In genomic region chr16:30944352-30944751, GRCh38 we compare ENCODE assay signal across 18 cellular contexts. TPM values are rescaled to one million over a fixed set of nuclear protein-coding genes. Genes with fewer than 3 reads are reported as not detected.
A peak's percentile ranks its signal among the peaks of the same experiment; 100 is the strongest.
DNase-seq lines count a peak whose midpoint lies in the region; ATAC-seq and TF ChIP-seq lines count a peak whose summit lies in the region.
"Had no signal": no experiment of that assay in that cellular context is flagged by ENCODE, and none has a peak within 500 bp of the region (broad histone marks: within the 10 kb centered on the region; RNA-seq: fewer than 3 reads in every experiment).

No MANE protein-coding gene starts in this region.

- no peak for ATAC-seq in stimulated activated naive CD8-positive, alpha-beta T cell treated with anti-CD3 and anti-CD28 coated beads, Interleukin-15, amount 100 ng/mL, for 72 hours

- H3K27ac ChIP-seq in HEK293 (ENCODE audit: extremely low read depth, low read depth, low read length) = no peak overlapping the region
- H3K27ac ChIP-seq: GM23248, HL-60 had no signal

- no peak overlapping the region for H3K4me3 Mint-ChIP-seq in activated CD4-positive, alpha-beta T cell treated with anti-CD3 and anti-CD28 coated beads, Interleukin-2, amount 10 ng/mL, durations not matched to agents 7 days and 5 days
- H3K4me3 Mint-ChIP-seq in glutamatergic neuron (ENCODE audit: unreplicated experiment) = peak overlapping the region; percentile 36
- H3K4me3 Mint-ChIP-seq in stimulated activated naive CD8-positive, alpha-beta T cell treated with anti-CD3 and anti-CD28 coated beads, Interleukin-15, amount 100 ng/mL, for 72 hours = no peak overlapping the region
- H3K4me3 Mint-ChIP-seq: CD4-positive, CD25-positive, alpha-beta regulatory T cell had no signal

- TF ChIP-seq CTCF in HEK293 (tag by site-specific recombination; IDR thresholded peaks at IDR 0.05) (no peak), glutamatergic neuron (IDR thresholded peaks at IDR 0.05; ENCODE audit: partially characterized antibody, unreplicated experiment) (no peak)

- H3K4me3 ChIP-seq in HEK293 (ENCODE audit: low read depth, low read length) = no peak overlapping the region
- H3K4me3 ChIP-seq: GM23248, HAP-1 had no signal

- peak overlapping the region; percentile 46 for H3K27ac Mint-ChIP-seq in activated CD4-positive, alpha-beta T cell treated with anti-CD3 and anti-CD28 coated beads, Interleukin-2, amount 10 ng/mL, durations not matched to agents 7 days and 5 days
- H3K27ac Mint-ChIP-seq in glutamatergic neuron (ENCODE audit: unreplicated experiment) = no peak overlapping the region
- peak overlapping the region; percentile 35 to 66 for H3K27ac Mint-ChIP-seq in stimulated activated naive CD8-positive, alpha-beta T cell treated with anti-CD3 and anti-CD28 coated beads, Interleukin-15, amount 100 ng/mL, for 72 hours

- POLR2A ChIA-PET in activated CD4-positive, alpha-beta T cell treated with anti-CD3 and anti-CD28 coated beads, Interleukin-2, amount 10 ng/mL, durations not matched to agents 7 days and 5 days (lab: Charles Lee) = interaction anchor here (0.5 kb wide), 1 partner anchor 236 kb away, joined by 3 read pairs; no protein-coding TSS in a partner anchor
- POLR2A ChIA-PET in HEK293 (lab: Yijun Ruan, JAX) = no interaction called here

- peaks cover 24% of the 10 kb centered on the region for H3K36me3 Mint-ChIP-seq in activated CD4-positive, alpha-beta T cell treated with anti-CD3 and anti-CD28 coated beads, Interleukin-2, amount 10 ng/mL, durations not matched to agents 7 days and 5 days (ENCODE audit: low read depth)
- peaks cover 5% of the 10 kb centered on the region for H3K36me3 Mint-ChIP-seq in glutamatergic neuron (ENCODE audit: unreplicated experiment)

- no peaks in the 10 kb centered on the region for H3K27me3 Mint-ChIP-seq in activated CD4-positive, alpha-beta T cell treated with anti-CD3 and anti-CD28 coated beads, Interleukin-2, amount 10 ng/mL, durations not matched to agents 7 days and 5 days
- peaks cover 5% of the 10 kb centered on the region for H3K27me3 Mint-ChIP-seq in glutamatergic neuron (ENCODE audit: unreplicated experiment)
- H3K27me3 Mint-ChIP-seq in stimulated activated naive CD8-positive, alpha-beta T cell treated with anti-CD3 and anti-CD28 coated beads, Interleukin-15, amount 100 ng/mL, for 72 hours = no peaks in the 10 kb centered on the region
- H3K27me3 Mint-ChIP-seq: CD4-positive, CD25-positive, alpha-beta regulatory T cell; CD8-positive, alpha-beta memory T cell had no signal

- H3K9me3 ChIP-seq in HEK293 (ENCODE audit: control insufficient read depth, insufficient read depth, low read depth, low read length) = no peaks in the 10 kb centered on the region
- H3K9me3 ChIP-seq: BE2C, Caco-2, HAP-1 had no signal

- no peaks in the 10 kb centered on the region for H3K4me1 ChIP-seq in HEK293 (ENCODE audit: control insufficient read depth, insufficient read depth, low read length)

- CTCF ChIA-PET in activated CD4-positive, alpha-beta T cell treated with anti-CD3 and anti-CD28 coated beads, Interleukin-2, amount 10 ng/mL, durations not matched to agents 7 days and 5 days (lab: Charles Lee) = interaction anchor here (0.6 to 1.3 kb wide), 5 partner anchors 9 to 125 kb away, joined by 3 to 6 read pairs (median 4); no protein-coding TSS in a partner anchor
- CTCF ChIA-PET in HEK293 (lab: Yijun Ruan, JAX) = interaction anchor here (0.5 to 6.5 kb wide), 9 partner anchors 10 to 514 kb away, joined by 3 to 74 read pairs (median 4); partner anchors contain the start of genes HSD3B7 and SETD1A

- H3K9me3 Mint-ChIP-seq in activated CD4-positive, alpha-beta T cell treated with anti-CD3 and anti-CD28 coated beads, Interleukin-2, amount 10 ng/mL, durations not matched to agents 7 days and 5 days = no peaks in the 10 kb centered on the region
- H3K9me3 Mint-ChIP-seq in glutamatergic neuron (ENCODE audit: unreplicated experiment) = peaks cover 11% of the 10 kb centered on the region
- no peaks in the 10 kb centered on the region for H3K9me3 Mint-ChIP-seq in stimulated activated naive CD8-positive, alpha-beta T cell treated with anti-CD3 and anti-CD28 coated beads, Interleukin-15, amount 100 ng/mL, for 72 hours
- H3K9me3 Mint-ChIP-seq: CD4-positive, CD25-positive, alpha-beta regulatory T cell; CD8-positive, alpha-beta memory T cell had no signal

- peaks cover 27% of the 10 kb centered on the region for H3K4me1 Mint-ChIP-seq in activated CD4-positive, alpha-beta T cell treated with anti-CD3 and anti-CD28 coated beads, Interleukin-2, amount 10 ng/mL, durations not matched to agents 7 days and 5 days
- H3K4me1 Mint-ChIP-seq in glutamatergic neuron (ENCODE audit: low read depth, unreplicated experiment) = no peaks in the 10 kb centered on the region
- H3K4me1 Mint-ChIP-seq in stimulated activated naive CD8-positive, alpha-beta T cell treated with anti-CD3 and anti-CD28 coated beads, Interleukin-15, amount 100 ng/mL, for 72 hours = peaks cover 20% of the 10 kb centered on the region

- no peak for DNase-seq in activated CD4-positive, alpha-beta T cell treated with anti-CD3 and anti-CD28 coated beads, Interleukin-2, amount 10 ng/mL, durations not matched to agents 7 days and 5 days
- no peak for DNase-seq in activated CD4-positive, alpha-beta T cell treated with anti-CD3 and anti-CD28 coated beads for 1 hour
- no peak for DNase-seq in glutamatergic neuron
- no peak for DNase-seq in stimulated activated naive CD8-positive, alpha-beta T cell treated with anti-CD3 and anti-CD28 coated beads, Interleukin-15, amount 100 ng/mL, for 72 hours
- DNase-seq in A172 (ENCODE audit: low spot score) = no peak
- DNase-seq in COLO829 (ENCODE audit: low spot score) = no peak
- DNase-seq: 8988T; BE2C; C1 segment of cervical spinal cord; Caco-2; CD4-positive, CD25-positive, alpha-beta regulatory T cell; CD8-positive, alpha-beta memory T cell; GM23248 had no signal

- peaks cover 28 to 66% of the 10 kb centered on the region in 2 experiments; a peak in 2 of 3 replicates for H3K36me3 ChIP-seq in HEK293 (ENCODE audit: control insufficient read depth in 2 of 2, insufficient read depth in 1 of 2, low read length in 2 of 2)

TF ChIP-seq in HEK293, 187 proteins besides CTCF, POLR2A, EP300 and RAD21:
- TF ChIP-seq ZNF76 (tag by site-specific recombination; IDR thresholded peaks at IDR 0.05; ENCODE audit: borderline replicate concordance, low read depth) (no peak), ZNF146 (tag by site-specific recombination; IDR thresholded peaks at IDR 0.05) (peak; percentile 100), ZNF580 (tag by site-specific recombination; IDR thresholded peaks at IDR 0.05) (peak; percentile 79)
TF ChIP-seq in HEK293: peak in this region for 2.

RNA-seq across cellular contexts. Expression of gene ORAI3, which starts 4.5 kb away (rescaled TPM):
- total RNA-seq in activated CD4-positive, alpha-beta T cell treated with anti-CD3 and anti-CD28 coated beads, Interleukin-2, amount 10 ng/mL, durations not matched to agents 7 days and 5 days = 10 to 100 TPM; 18.4 to 19.0 TPM
- total RNA-seq in glutamatergic neuron (ENCODE audit: unreplicated experiment) = 5.1 TPM
- 46.4 and 50.8 TPM in 2 replicates for total RNA-seq in A172 (2014; rRNA removed; shearing (Covaris generic))

RNA-seq across cellular contexts. Expression of gene SETD1A, which starts 13.2 kb away (rescaled TPM):
- total RNA-seq in activated CD4-positive, alpha-beta T cell treated with anti-CD3 and anti-CD28 coated beads, Interleukin-2, amount 10 ng/mL, durations not matched to agents 7 days and 5 days = 10 to 100 TPM; 26.5 to 26.6 TPM
- 24.3 TPM for total RNA-seq in glutamatergic neuron (ENCODE audit: unreplicated experiment)
- total RNA-seq in A172 (2014; rRNA removed; shearing (Covaris generic)) = 3.5 and 3.8 TPM in 2 replicates

RNA-seq across cellular contexts. Expression of gene FBXL19, which starts 21.0 kb away (rescaled TPM):
- 10 to 100 TPM; 21.7 to 22.4 TPM for total RNA-seq in activated CD4-positive, alpha-beta T cell treated with anti-CD3 and anti-CD28 coated beads, Interleukin-2, amount 10 ng/mL, durations not matched to agents 7 days and 5 days
- total RNA-seq in glutamatergic neuron (ENCODE audit: unreplicated experiment) = 76.8 TPM
- total RNA-seq in A172 (2014; rRNA removed; shearing (Covaris generic)) = 18.7 and 32.5 TPM in 2 replicates

RNA-seq across cellular contexts. Expression of gene HSD3B7, which starts 40.7 kb away (rescaled TPM):
- 1 to 10 TPM; 3.4 to 3.5 TPM for total RNA-seq in activated CD4-positive, alpha-beta T cell treated with anti-CD3 and anti-CD28 coated beads, Interleukin-2, amount 10 ng/mL, durations not matched to agents 7 days and 5 days
- 2.0 TPM for total RNA-seq in glutamatergic neuron (ENCODE audit: unreplicated experiment)
- 30.4 and 33.8 TPM in 2 replicates for total RNA-seq in A172 (2014; rRNA removed; shearing (Covaris generic))
- total RNA-seq: CD4-positive, CD25-positive, alpha-beta regulatory T cell had no signal

RNA-seq across cellular contexts. Expression of gene CTF1, which starts 47.9 kb away (rescaled TPM):
- total RNA-seq in activated CD4-positive, alpha-beta T cell treated with anti-CD3 and anti-CD28 coated beads, Interleukin-2, amount 10 ng/mL, durations not matched to agents 7 days and 5 days = under 1 TPM; 0.22 to 0.31 TPM
- total RNA-seq in glutamatergic neuron (ENCODE audit: unreplicated experiment) = 1.7 TPM
- total RNA-seq in A172 (2014; rRNA removed; shearing (Covaris generic)) = 1.9 and 2.3 TPM in 2 replicates
- total RNA-seq: H4, HT1080 had no signal
